Comparison of ENCODE assay signal across 8 cellular contexts in genomic region chr17:45619983-45620382, GRCh38.
DNase-seq lines count a peak whose midpoint lies in the region; ATAC-seq and TF ChIP-seq lines count a peak whose summit lies in the region.
"Not testable (repeated sequence)": the region's sequence is repeated elsewhere in the genome, so short reads cannot be mapped to it uniquely, and the experiment has no call there.

No MANE protein-coding gene starts in this region.

- 0 to 2% methylated on average over 16 of the region's 16 CpGs for WGBS in sigmoid colon, 2 donors

- POLR2A ChIA-PET in HCT116 (lab: Charles Lee); activated CD4-positive, alpha-beta T cell treated with anti-CD3 and anti-CD28 coated beads, Interleukin-2, amount 10 ng/mL, durations not matched to agents 7 days and 5 days (lab: Charles Lee): not testable (repeated sequence)

- peak overlapping the region; percentile 35 for H3K9ac ChIP-seq in HCT116 (ENCODE audit: low read length)

- not testable (repeated sequence) for TF ChIP-seq EP300 in sigmoid colon (IDR thresholded peaks at IDR 0.05)

- peak overlapping the region; percentile 62 for H3K4me2 ChIP-seq in HCT116 (ENCODE audit: low read length)

- peak overlapping the region; percentile 79 for H3K4me3 Mint-ChIP-seq in activated CD4-positive, alpha-beta T cell treated with anti-CD3 and anti-CD28 coated beads, Interleukin-2, amount 10 ng/mL, durations not matched to agents 7 days and 5 days

- H3K9me3 ChIP-seq in HCT116 (ENCODE audit: control insufficient read depth in 1 of 2, insufficient read depth in 1 of 2, low read depth in 1 of 2, low read length in 2 of 2); sigmoid colon; tibial artery: not testable (repeated sequence)

- not testable (repeated sequence) for BruUV-seq in HCT116 (replicated peaks; lab: Mats Ljungman, UMichigan)

- TF ChIP-seq CTCF in GM13977 (IDR thresholded peaks at IDR 0.05; ENCODE audit: extremely low read depth, insufficient read depth, missing control alignments); HCT116 (IDR thresholded peaks at IDR 0.05 in 2 of 3, conservative IDR thresholded peaks at IDR 0.05 in 1 of 3; ENCODE audit: borderline replicate concordance in 1 of 3, insufficient read depth in 1 of 3, low read depth in 2 of 3, low read length in 2 of 3); sigmoid colon (IDR thresholded peaks at IDR 0.05); tibial artery (IDR thresholded peaks at IDR 0.05): not testable (repeated sequence)

- CTCF ChIA-PET in HCT116 (lab: Charles Lee); activated CD4-positive, alpha-beta T cell treated with anti-CD3 and anti-CD28 coated beads, Interleukin-2, amount 10 ng/mL, durations not matched to agents 7 days and 5 days (lab: Charles Lee): not testable (repeated sequence)

- TF ChIP-seq POLR2A in HCT116 (IDR thresholded peaks at IDR 0.05; ENCODE audit: borderline replicate concordance, extremely low read depth, insufficient read depth, insufficient read length); sigmoid colon (IDR thresholded peaks at IDR 0.05): not testable (repeated sequence)

- H3K27me3 ChIP-seq in HCT116 (ENCODE audit: insufficient read depth, low read length); sigmoid colon; tibial artery: not testable (repeated sequence)

- H3K27ac Mint-ChIP-seq in activated CD4-positive, alpha-beta T cell treated with anti-CD3 and anti-CD28 coated beads, Interleukin-2, amount 10 ng/mL, durations not matched to agents 7 days and 5 days: peak overlapping the region; percentile 66

- H3K27ac ChIP-seq in HCT116 (ENCODE audit: low read depth, low read length); tibial artery: not testable (repeated sequence)
- peak overlapping the region in 3 of 4 donors; percentile 39 to 62 (median 47) for H3K27ac ChIP-seq in sigmoid colon

- RAD21 ChIA-PET in HCT116 (lab: Charles Lee; ENCODE audit: low non-redundant PET in 1 of 2, low total read pairs in 2 of 2, uncharacterized antibody in 2 of 2, unreplicated experiment in 2 of 2): not testable (repeated sequence)

- not testable (repeated sequence) for H3K79me2 ChIP-seq in HCT116 (ENCODE audit: insufficient read depth, low read length)

- peak; percentile 68 for DNase-seq in GM13977 (ENCODE audit: low spot score)
- DNase-seq in HCT116 (ENCODE audit: low read depth, low spot score): peak; percentile 66
- peak; percentile 36 for DNase-seq in HuH-7 (ENCODE audit: low spot score)
- peak; percentile 88 for DNase-seq in activated CD4-positive, alpha-beta T cell treated with anti-CD3 and anti-CD28 coated beads, Interleukin-2, amount 10 ng/mL, durations not matched to agents 7 days and 5 days
- DNase-seq in central memory CD4-positive, alpha-beta T cell: peak; percentile 72
- DNase-seq in inferior parietal cortex (ENCODE audit: extremely low spot score): peak; percentile 70
- DNase-seq in sigmoid colon: peak; percentile 89
- DNase-seq in tibial artery: peak; percentile 74 to 87

- in situ Hi-C loops in GM13977 (cut with MboI; ENCODE audit: low pct_unique_long_range_greater_than_20kb, low sequenced_read_pairs, unreplicated experiment): not testable (repeated sequence)

- H3K9me3 Mint-ChIP-seq in activated CD4-positive, alpha-beta T cell treated with anti-CD3 and anti-CD28 coated beads, Interleukin-2, amount 10 ng/mL, durations not matched to agents 7 days and 5 days: not testable (repeated sequence)

- H3K4me1 Mint-ChIP-seq in activated CD4-positive, alpha-beta T cell treated with anti-CD3 and anti-CD28 coated beads, Interleukin-2, amount 10 ng/mL, durations not matched to agents 7 days and 5 days: not testable (repeated sequence)

- H3K27me3 Mint-ChIP-seq in activated CD4-positive, alpha-beta T cell treated with anti-CD3 and anti-CD28 coated beads, Interleukin-2, amount 10 ng/mL, durations not matched to agents 7 days and 5 days: not testable (repeated sequence)

- not testable (repeated sequence) for H3K36me3 ChIP-seq in HCT116 (ENCODE audit: control insufficient read depth in 1 of 2, insufficient read depth in 2 of 2, low read length in 2 of 2); sigmoid colon; tibial artery

- not testable (repeated sequence) for H4K20me1 ChIP-seq in HCT116 (ENCODE audit: insufficient read depth)

- not testable (repeated sequence) for H3K36me3 Mint-ChIP-seq in activated CD4-positive, alpha-beta T cell treated with anti-CD3 and anti-CD28 coated beads, Interleukin-2, amount 10 ng/mL, durations not matched to agents 7 days and 5 days (ENCODE audit: low read depth)

- not testable (repeated sequence) for TF ChIP-seq RAD21 in HCT116 (IDR thresholded peaks at IDR 0.05; ENCODE audit: low read depth)

- H2AFZ ChIP-seq in HCT116 (ENCODE audit: low read depth, low read length, poor library complexity, severe bottlenecking): not testable (repeated sequence)

- not testable (repeated sequence) for H3K9me2 ChIP-seq in HCT116 (ENCODE audit: insufficient read depth)

- intact Hi-C loops in HCT116 (cut with micrococcal nuclease); sigmoid colon (cut with DNase I); tibial artery (cut with DNase I; ENCODE audit: low total_unique reads): not testable (repeated sequence)

- H3K4me3 ChIP-seq in HCT116 (replicated peaks in 1 of 2; ENCODE audit: low read depth in 1 of 2, low read length in 2 of 2): peak overlapping the region; percentile 27 to 54
- H3K4me3 ChIP-seq in sigmoid colon: peak overlapping the region; percentile 42 to 70 (median 66)
- H3K4me3 ChIP-seq in tibial artery: peak overlapping the region; percentile 62 to 64

- ATAC-seq in HCT116: peak; percentile 100

- H3K4me1 ChIP-seq in HCT116 (ENCODE audit: control insufficient read depth in 1 of 2, insufficient read depth in 2 of 2, low read length in 2 of 2); sigmoid colon; tibial artery: not testable (repeated sequence)

TF ChIP-seq in HCT116, 20 proteins besides CTCF, POLR2A, EP300 and RAD21:
- peak; percentile 59 for TF ChIP-seq SP1 (IDR thresholded peaks at IDR 0.05; ENCODE audit: low read depth)
- TF ChIP-seq POLR2AphosphoS5 (IDR thresholded peaks at IDR 0.05; ENCODE audit: low read depth, low read length): peak; percentile 49; the same call in 1 of the 2 replicates

Comparison
In these comparisons a context has a peak if more than half of its experiments do, and no peak if none do; other contexts are left out.
1. DNase-seq: peak in every context shown above with its lines; median percentile 89 in sigmoid colon; 88 in activated CD4-positive, alpha-beta T cell treated with anti-CD3 and anti-CD28 coated beads, Interleukin-2, amount 10 ng/mL, durations not matched to agents 7 days and 5 days; 80 in tibial artery; 72 in central memory CD4-positive, alpha-beta T cell; 70 in inferior parietal cortex; 68 in GM13977; 66 in HCT116; 36 in HuH-7.